Comparison of ENCODE assay signal across 1 cellular context in the genomic region with DNA sequence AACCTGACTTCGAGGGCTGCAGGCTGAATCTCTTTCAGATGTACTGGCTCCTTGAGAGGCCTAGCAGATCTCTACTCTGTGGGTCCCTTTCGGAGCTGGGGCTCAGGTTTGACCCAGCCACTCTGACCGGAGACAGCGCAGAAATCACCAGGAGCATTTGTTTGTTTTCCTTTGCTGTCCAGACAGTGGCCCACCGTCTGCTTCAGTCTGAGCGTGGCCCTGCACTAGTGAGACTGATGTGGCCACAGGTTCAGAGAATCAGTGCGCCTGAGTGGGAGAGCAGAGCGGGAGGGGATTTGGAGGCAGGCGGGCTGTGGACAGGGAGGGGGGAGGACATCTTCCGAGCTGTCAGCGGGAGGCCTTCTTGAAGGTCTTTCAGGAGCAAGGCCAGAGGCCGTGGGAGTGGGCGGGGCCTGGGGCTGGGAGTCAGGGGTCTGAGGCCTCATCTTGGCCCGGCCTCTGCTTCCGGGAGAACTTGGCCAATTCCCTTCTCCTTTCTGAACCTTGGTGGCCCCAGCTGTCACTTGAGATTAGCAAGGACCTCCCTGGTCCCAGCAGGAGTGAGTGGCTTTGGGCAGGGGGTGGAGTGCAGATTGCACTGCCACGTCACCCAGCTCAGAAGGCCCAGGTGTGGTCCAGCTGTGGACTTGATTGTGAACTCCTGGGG.
TF ChIP-seq lines count a peak whose summit lies in the region.

No MANE protein-coding gene starts in this region.

TF ChIP-seq in K562, 482 proteins besides CTCF, POLR2A, EP300 and RAD21 (continued from another document and continues in another):
- TF ChIP-seq, protein P1, sequence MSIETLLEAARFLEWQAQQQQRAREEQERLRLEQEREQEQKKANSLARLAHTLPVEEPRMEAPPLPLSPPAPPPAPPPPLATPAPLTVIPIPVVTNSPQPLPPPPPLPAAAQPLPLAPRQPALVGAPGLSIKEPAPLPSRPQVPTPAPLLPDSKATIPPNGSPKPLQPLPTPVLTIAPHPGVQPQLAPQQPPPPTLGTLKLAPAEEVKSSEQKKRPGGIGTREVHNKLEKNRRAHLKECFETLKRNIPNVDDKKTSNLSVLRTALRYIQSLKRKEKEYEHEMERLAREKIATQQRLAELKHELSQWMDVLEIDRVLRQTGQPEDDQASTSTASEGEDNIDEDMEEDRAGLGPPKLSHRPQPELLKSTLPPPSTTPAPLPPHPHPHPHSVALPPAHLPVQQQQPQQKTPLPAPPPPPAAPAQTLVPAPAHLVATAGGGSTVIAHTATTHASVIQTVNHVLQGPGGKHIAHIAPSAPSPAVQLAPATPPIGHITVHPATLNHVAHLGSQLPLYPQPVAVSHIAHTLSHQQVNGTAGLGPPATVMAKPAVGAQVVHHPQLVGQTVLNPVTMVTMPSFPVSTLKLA (conservative IDR thresholded peaks at IDR 0.05) = peak in 1 of 2 experiments; percentile 55; a peak in 1 of 4 replicates
- TF ChIP-seq CHD2 (IDR thresholded peaks at IDR 0.05; ENCODE audit: low read depth, low read length) = 0 out of 2 replicates have a peak, but pooled peaks have one; percentile 11
- TF ChIP-seq HEY1 (CRISPR knock-in tag; IDR thresholded peaks at IDR 0.05; ENCODE audit: borderline replicate concordance) = no peak
- TF ChIP-seq ZNF589 (CRISPR knock-in tag; IDR thresholded peaks at IDR 0.05; ENCODE audit: low read depth) = peak; percentile 58; the same call in 1 of the 2 replicates
- TF ChIP-seq ZNF175 (CRISPR knock-in tag; IDR thresholded peaks at IDR 0.05; ENCODE audit: low read depth) = no peak
- TF ChIP-seq ETV1 (tag; conservative IDR thresholded peaks at IDR 0.05; ENCODE audit: low read depth) = peak; percentile 26; the same call in 1 of the 2 replicates
- peak; percentile 88 for TF ChIP-seq SMARCA4 (IDR thresholded peaks at IDR 0.05)
- peak; percentile 72; the same call in 1 of the 2 replicates for TF ChIP-seq ZNF584 (CRISPR knock-in tag; IDR thresholded peaks at IDR 0.05; ENCODE audit: low read depth)
- TF ChIP-seq, protein P2, sequence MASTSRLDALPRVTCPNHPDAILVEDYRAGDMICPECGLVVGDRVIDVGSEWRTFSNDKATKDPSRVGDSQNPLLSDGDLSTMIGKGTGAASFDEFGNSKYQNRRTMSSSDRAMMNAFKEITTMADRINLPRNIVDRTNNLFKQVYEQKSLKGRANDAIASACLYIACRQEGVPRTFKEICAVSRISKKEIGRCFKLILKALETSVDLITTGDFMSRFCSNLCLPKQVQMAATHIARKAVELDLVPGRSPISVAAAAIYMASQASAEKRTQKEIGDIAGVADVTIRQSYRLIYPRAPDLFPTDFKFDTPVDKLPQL (IDR thresholded peaks at IDR 0.05; ENCODE audit: extremely low read depth, insufficient read length) = no peak
- TF ChIP-seq FOXM1 (IDR thresholded peaks at IDR 0.05; ENCODE audit: low read depth) = peak; percentile 64; the same call in 1 of the 2 replicates
- TF ChIP-seq FOXM1 (CRISPR knock-in tag; IDR thresholded peaks at IDR 0.05; ENCODE audit: low read depth) = no peak
- TF ChIP-seq, protein P3, sequence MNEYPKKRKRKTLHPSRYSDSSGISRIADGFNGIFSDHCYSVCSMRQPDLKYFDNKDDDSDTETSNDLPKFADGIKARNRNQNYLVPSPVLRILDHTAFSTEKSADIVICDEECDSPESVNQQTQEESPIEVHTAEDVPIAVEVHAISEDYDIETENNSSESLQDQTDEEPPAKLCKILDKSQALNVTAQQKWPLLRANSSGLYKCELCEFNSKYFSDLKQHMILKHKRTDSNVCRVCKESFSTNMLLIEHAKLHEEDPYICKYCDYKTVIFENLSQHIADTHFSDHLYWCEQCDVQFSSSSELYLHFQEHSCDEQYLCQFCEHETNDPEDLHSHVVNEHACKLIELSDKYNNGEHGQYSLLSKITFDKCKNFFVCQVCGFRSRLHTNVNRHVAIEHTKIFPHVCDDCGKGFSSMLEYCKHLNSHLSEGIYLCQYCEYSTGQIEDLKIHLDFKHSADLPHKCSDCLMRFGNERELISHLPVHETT (CRISPR knock-in tag; conservative IDR thresholded peaks at IDR 0.05 in 1 of 2, IDR thresholded peaks at IDR 0.05 in 1 of 2) = no peak
- TF ChIP-seq ARNT (IDR thresholded peaks at IDR 0.05) = 0 out of 4 replicates have a peak, but pooled peaks of 1 of the 2 experiments have one; percentile 16
- TF ChIP-seq PYGO2 (tag; IDR thresholded peaks at IDR 0.05) = no peak
- TF ChIP-seq GATAD2B (IDR thresholded peaks at IDR 0.05; ENCODE audit: borderline replicate concordance) = peak; percentile 15; the same call in 1 of the 2 replicates
- TF ChIP-seq ERF (CRISPR knock-in tag; IDR thresholded peaks at IDR 0.05) = no peak
- no peak for TF ChIP-seq MAFK (IDR thresholded peaks at IDR 0.05; ENCODE audit: low read length)
- no peak for TF ChIP-seq TBP (optimal IDR thresholded peaks at IDR 0.05; ENCODE audit: low read depth, low read length)
- TF ChIP-seq ZZZ3 (IDR thresholded peaks at IDR 0.05) = no peak
- TF ChIP-seq U2AF1 (optimal IDR thresholded peaks at IDR 0.05; ENCODE audit: low read depth, low read length) = no peak
- peak; percentile 68 for TF ChIP-seq SMAD4 (CRISPR knock-in tag; conservative IDR thresholded peaks at IDR 0.05)
- TF ChIP-seq PTTG1 (tag; IDR thresholded peaks at IDR 0.05; ENCODE audit: low read depth) = no peak
- TF ChIP-seq, protein P4, sequence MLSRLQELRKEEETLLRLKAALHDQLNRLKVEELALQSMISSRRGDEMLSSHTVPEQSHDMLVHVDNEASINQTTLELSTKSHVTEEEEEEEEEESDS (CRISPR knock-in tag; IDR thresholded peaks at IDR 0.05) = no peak
- no peak for TF ChIP-seq SUPT5H (IDR thresholded peaks at IDR 0.05)
- TF ChIP-seq, protein P5, sequence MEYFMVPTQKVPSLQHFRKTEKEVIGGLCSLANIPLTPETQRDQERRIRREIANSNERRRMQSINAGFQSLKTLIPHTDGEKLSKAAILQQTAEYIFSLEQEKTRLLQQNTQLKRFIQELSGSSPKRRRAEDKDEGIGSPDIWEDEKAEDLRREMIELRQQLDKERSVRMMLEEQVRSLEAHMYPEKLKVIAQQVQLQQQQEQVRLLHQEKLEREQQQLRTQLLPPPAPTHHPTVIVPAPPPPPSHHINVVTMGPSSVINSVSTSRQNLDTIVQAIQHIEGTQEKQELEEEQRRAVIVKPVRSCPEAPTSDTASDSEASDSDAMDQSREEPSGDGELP (CRISPR knock-in tag; IDR thresholded peaks at IDR 0.05; ENCODE audit: borderline replicate concordance) = peak; percentile 97
- TF ChIP-seq ZKSCAN3 (CRISPR knock-in tag; IDR thresholded peaks at IDR 0.05) = no peak
- peak; percentile 91 to 92 for TF ChIP-seq TRIM24 (IDR thresholded peaks at IDR 0.05)
- TF ChIP-seq TAF1 (IDR thresholded peaks at IDR 0.05; ENCODE audit: control insufficient read depth, extremely low read depth, insufficient read depth, low read length, severe bottlenecking) = peak; percentile 43
- no peak for TF ChIP-seq MAFF (IDR thresholded peaks at IDR 0.05; ENCODE audit: low read length)
- TF ChIP-seq TEAD2 (tag; IDR thresholded peaks at IDR 0.05) = no peak
- TF ChIP-seq, protein P6, sequence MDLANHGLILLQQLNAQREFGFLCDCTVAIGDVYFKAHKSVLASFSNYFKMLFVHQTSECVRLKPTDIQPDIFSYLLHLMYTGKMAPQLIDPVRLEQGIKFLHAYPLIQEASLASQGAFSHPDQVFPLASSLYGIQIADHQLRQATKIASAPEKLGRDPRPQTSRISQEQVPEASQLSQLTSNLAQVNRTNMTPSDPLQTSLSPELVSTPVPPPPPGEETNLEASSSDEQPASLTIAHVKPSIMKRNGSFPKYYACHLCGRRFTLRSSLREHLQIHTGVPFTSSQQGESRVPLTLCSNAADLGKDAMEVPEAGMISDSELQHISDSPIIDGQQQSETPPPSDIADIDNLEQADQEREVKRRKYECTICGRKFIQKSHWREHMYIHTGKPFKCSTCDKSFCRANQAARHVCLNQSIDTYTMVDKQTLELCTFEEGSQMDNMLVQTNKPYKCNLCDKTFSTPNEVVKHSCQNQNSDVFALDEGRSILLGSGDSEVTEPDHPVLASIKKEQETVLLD (IDR thresholded peaks at IDR 0.05) = 0 out of 2 replicates have a peak, but pooled peaks have one; percentile 29
- peak; percentile 62; the same call in 1 of the 2 replicates for TF ChIP-seq ESRRA (IDR thresholded peaks at IDR 0.05; ENCODE audit: borderline replicate concordance, low read depth)
- TF ChIP-seq ARID1B (IDR thresholded peaks at IDR 0.05) = peak; percentile 93
- TF ChIP-seq, protein P7, sequence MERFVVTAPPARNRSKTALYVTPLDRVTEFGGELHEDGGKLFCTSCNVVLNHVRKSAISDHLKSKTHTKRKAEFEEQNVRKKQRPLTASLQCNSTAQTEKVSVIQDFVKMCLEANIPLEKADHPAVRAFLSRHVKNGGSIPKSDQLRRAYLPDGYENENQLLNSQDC (CRISPR knock-in tag; IDR thresholded peaks at IDR 0.05) = no peak
- TF ChIP-seq, protein P8, sequence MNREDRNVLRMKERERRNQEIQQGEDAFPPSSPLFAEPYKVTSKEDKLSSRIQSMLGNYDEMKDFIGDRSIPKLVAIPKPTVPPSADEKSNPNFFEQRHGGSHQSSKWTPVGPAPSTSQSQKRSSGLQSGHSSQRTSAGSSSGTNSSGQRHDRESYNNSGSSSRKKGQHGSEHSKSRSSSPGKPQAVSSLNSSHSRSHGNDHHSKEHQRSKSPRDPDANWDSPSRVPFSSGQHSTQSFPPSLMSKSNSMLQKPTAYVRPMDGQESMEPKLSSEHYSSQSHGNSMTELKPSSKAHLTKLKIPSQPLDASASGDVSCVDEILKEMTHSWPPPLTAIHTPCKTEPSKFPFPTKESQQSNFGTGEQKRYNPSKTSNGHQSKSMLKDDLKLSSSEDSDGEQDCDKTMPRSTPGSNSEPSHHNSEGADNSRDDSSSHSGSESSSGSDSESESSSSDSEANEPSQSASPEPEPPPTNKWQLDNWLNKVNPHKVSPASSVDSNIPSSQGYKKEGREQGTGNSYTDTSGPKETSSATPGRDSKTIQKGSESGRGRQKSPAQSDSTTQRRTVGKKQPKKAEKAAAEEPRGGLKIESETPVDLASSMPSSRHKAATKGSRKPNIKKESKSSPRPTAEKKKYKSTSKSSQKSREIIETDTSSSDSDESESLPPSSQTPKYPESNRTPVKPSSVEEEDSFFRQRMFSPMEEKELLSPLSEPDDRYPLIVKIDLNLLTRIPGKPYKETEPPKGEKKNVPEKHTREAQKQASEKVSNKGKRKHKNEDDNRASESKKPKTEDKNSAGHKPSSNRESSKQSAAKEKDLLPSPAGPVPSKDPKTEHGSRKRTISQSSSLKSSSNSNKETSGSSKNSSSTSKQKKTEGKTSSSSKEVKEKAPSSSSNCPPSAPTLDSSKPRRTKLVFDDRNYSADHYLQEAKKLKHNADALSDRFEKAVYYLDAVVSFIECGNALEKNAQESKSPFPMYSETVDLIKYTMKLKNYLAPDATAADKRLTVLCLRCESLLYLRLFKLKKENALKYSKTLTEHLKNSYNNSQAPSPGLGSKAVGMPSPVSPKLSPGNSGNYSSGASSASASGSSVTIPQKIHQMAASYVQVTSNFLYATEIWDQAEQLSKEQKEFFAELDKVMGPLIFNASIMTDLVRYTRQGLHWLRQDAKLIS (CRISPR knock-in tag; IDR thresholded peaks at IDR 0.05) = no peak
- no peak for TF ChIP-seq RBBP5 (IDR thresholded peaks at IDR 0.05; ENCODE audit: borderline replicate concordance, insufficient read depth, low read length, poor library complexity, severe bottlenecking)
- TF ChIP-seq, protein P9, sequence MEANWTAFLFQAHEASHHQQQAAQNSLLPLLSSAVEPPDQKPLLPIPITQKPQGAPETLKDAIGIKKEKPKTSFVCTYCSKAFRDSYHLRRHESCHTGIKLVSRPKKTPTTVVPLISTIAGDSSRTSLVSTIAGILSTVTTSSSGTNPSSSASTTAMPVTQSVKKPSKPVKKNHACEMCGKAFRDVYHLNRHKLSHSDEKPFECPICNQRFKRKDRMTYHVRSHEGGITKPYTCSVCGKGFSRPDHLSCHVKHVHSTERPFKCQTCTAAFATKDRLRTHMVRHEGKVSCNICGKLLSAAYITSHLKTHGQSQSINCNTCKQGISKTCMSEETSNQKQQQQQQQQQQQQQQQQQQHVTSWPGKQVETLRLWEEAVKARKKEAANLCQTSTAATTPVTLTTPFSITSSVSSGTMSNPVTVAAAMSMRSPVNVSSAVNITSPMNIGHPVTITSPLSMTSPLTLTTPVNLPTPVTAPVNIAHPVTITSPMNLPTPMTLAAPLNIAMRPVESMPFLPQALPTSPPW (CRISPR knock-in tag; IDR thresholded peaks at IDR 0.05) = peak; percentile 68
- peak; percentile 97 for TF ChIP-seq CBFA2T3 (IDR thresholded peaks at IDR 0.05)
- peak; percentile 77; the same call in 1 of the 2 replicates for TF ChIP-seq GATAD2A (IDR thresholded peaks at IDR 0.05)
- TF ChIP-seq KHSRP (IDR thresholded peaks at IDR 0.05) = no peak
- TF ChIP-seq PHB2 (IDR thresholded peaks at IDR 0.05; ENCODE audit: low read depth) = 0 out of 2 replicates have a peak, but pooled peaks have one; percentile 51
- 0 out of 2 replicates have a peak, but pooled peaks have one; percentile 9 for TF ChIP-seq PTBP1 (IDR thresholded peaks at IDR 0.05; ENCODE audit: low read depth, low read length)
- TF ChIP-seq SOX6 (IDR thresholded peaks at IDR 0.05) = peak; percentile 63; the same call in 1 of the 2 replicates
- peak; percentile 83 for TF ChIP-seq MEIS2 (IDR thresholded peaks at IDR 0.05; ENCODE audit: partially characterized antibody)
- TF ChIP-seq MTA2 (IDR thresholded peaks at IDR 0.05; ENCODE audit: low read depth) = peak; percentile 74; the same call in 1 of the 2 replicates
- peak; percentile 35 to 49 for TF ChIP-seq NRF1 (conservative IDR thresholded peaks at IDR 0.05 in 1 of 2, IDR thresholded peaks at IDR 0.05 in 1 of 2)
- TF ChIP-seq ILF3 (IDR thresholded peaks at IDR 0.05; ENCODE audit: borderline replicate concordance) = no peak
- TF ChIP-seq BRCA1 (IDR thresholded peaks at IDR 0.05) = no peak
- TF ChIP-seq BRCA1 (CRISPR knock-in tag; IDR thresholded peaks at IDR 0.05) = no peak
- TF ChIP-seq KDM1A (IDR thresholded peaks at IDR 0.05) = peak; percentile 91 to 93
- TF ChIP-seq, protein P10, sequence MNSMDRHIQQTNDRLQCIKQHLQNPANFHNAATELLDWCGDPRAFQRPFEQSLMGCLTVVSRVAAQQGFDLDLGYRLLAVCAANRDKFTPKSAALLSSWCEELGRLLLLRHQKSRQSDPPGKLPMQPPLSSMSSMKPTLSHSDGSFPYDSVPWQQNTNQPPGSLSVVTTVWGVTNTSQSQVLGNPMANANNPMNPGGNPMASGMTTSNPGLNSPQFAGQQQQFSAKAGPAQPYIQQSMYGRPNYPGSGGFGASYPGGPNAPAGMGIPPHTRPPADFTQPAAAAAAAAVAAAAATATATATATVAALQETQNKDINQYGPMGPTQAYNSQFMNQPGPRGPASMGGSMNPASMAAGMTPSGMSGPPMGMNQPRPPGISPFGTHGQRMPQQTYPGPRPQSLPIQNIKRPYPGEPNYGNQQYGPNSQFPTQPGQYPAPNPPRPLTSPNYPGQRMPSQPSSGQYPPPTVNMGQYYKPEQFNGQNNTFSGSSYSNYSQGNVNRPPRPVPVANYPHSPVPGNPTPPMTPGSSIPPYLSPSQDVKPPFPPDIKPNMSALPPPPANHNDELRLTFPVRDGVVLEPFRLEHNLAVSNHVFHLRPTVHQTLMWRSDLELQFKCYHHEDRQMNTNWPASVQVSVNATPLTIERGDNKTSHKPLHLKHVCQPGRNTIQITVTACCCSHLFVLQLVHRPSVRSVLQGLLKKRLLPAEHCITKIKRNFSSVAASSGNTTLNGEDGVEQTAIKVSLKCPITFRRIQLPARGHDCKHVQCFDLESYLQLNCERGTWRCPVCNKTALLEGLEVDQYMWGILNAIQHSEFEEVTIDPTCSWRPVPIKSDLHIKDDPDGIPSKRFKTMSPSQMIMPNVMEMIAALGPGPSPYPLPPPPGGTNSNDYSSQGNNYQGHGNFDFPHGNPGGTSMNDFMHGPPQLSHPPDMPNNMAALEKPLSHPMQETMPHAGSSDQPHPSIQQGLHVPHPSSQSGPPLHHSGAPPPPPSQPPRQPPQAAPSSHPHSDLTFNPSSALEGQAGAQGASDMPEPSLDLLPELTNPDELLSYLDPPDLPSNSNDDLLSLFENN (IDR thresholded peaks at IDR 0.05; ENCODE audit: low read depth in 2 of 2, low read length in 2 of 2) = peak in 1 of 2 experiments; percentile 82; a peak in 2 of 4 replicates
- TF ChIP-seq NBN (IDR thresholded peaks at IDR 0.05; ENCODE audit: low read depth) = peak; percentile 55; the same call in 1 of the 2 replicates
